Comparison of ENCODE assay signal across 15 cellular contexts in genomic region chr6:110882824-110883554, GRCh38. TPM values are rescaled to one million over a fixed set of nuclear protein-coding genes. Genes with fewer than 3 reads are reported as not detected.
DNase-seq lines count a peak whose midpoint lies in the region; ATAC-seq and TF ChIP-seq lines count a peak whose summit lies in the region.
"Had no signal": no experiment of that assay in that cellular context is flagged by ENCODE, and none has a peak within 500 bp of the region (broad histone marks: within the 10 kb centered on the region; RNA-seq: fewer than 3 reads in every experiment).

No MANE protein-coding gene starts in this region.

- H4K20me1 ChIP-seq in BLaER1 (peaks cover 100% of the 10 kb centered on the region), hepatocyte (ENCODE audit: insufficient read depth, poor library complexity, severe bottlenecking) (peaks cover 100% of the 10 kb centered on the region)

- no peak overlapping the region for H2AFZ ChIP-seq in hepatocyte

- peaks cover 24% of the 10 kb centered on the region for H3K36me3 Mint-ChIP-seq in Calu3 (ENCODE audit: insufficient read depth, unreplicated experiment)
- peaks cover 4% of the 10 kb centered on the region; the same call in 1 of the 2 replicates for H3K36me3 Mint-ChIP-seq in WTC11
- H3K36me3 Mint-ChIP-seq: naive B cell had no signal

- H3K27ac Mint-ChIP-seq in Calu3 (ENCODE audit: unreplicated experiment) (peak overlapping the region; percentile 20), WTC11 (peak overlapping the region; percentile 73)

- POLR2A ChIA-PET in WTC11 (lab: Charles Lee): interaction anchor here (0.7 to 1.7 kb wide), 2 partner anchors 8 to 68 kb away, joined by 3 to 5 read pairs; partner anchors contain the start of genes AMD1 and CDK19

- no peak for ATAC-seq in WTC11
- ATAC-seq: SK-N-SH treated with all-trans-retinoic acid at 6 μM for 48 hours had no signal

- WGBS in hepatocyte (ENCODE audit: low lambda C conversion rate, missing lambda C conversion rate): 92% methylated on average over 2 of the region's 2 CpGs

- no peaks in the 10 kb centered on the region for H3K9me3 Mint-ChIP-seq in Calu3 (ENCODE audit: low read depth, unreplicated experiment)
- H3K9me3 Mint-ChIP-seq in WTC11: no peaks in the 10 kb centered on the region
- H3K9me3 Mint-ChIP-seq: naive B cell had no signal

- intact Hi-C loops in Calu3 (cut with micrococcal nuclease; ENCODE audit: unreplicated experiment): loop anchor here (5.0 kb wide), 1 partner anchor 346 kb away; no protein-coding TSS in a partner anchor

- DNase-seq in Calu3: no peak
- no peak for DNase-seq in WTC11 (ENCODE audit: low spot score)
- no peak for DNase-seq in hepatocyte (ENCODE audit: low spot score)
- no peak for DNase-seq in NCI-H1930 (lab: John Stamatoyannopoulos, UW)
- DNase-seq in NCI-H2196 treated with DMSO at 0.1 percent for 48 hours (lab: John Stamatoyannopoulos, UW; ENCODE audit: unreplicated experiment): no peak
- no peak for DNase-seq in NCI-H510A (lab: John Stamatoyannopoulos, UW)
- no peak for DNase-seq in amniotic stem cell (lab: John Stamatoyannopoulos, UW)
- DNase-seq: activated CD4-positive, alpha-beta T cell treated with anti-CD3 and anti-CD28 coated beads for 48 hours; kidney; naive B cell; NCI-H1417 treated with DMSO at 0.1 percent for 48 hours; NCI-H82; sigmoid colon had no signal

- TF ChIP-seq CTCF in Calu3 (IDR thresholded peaks at IDR 0.05; ENCODE audit: unreplicated experiment) (no peak), WTC11 (IDR thresholded peaks at IDR 0.05) (no peak), hepatocyte (IDR thresholded peaks at IDR 0.05; ENCODE audit: poor library complexity) (no peak)

- no peaks in the 10 kb centered on the region for H3K27me3 ChIP-seq in BLaER1
- no peaks in the 10 kb centered on the region for H3K27me3 ChIP-seq in hepatocyte
- H3K27me3 ChIP-seq: sigmoid colon had no signal

- H3K79me2 ChIP-seq in hepatocyte: peaks cover 100% of the 10 kb centered on the region

- H3K4me2 ChIP-seq in BLaER1 (peak overlapping the region; percentile 97), hepatocyte (peak overlapping the region; percentile 30)

- peaks cover 54% of the 10 kb centered on the region for H3K4me1 Mint-ChIP-seq in Calu3 (ENCODE audit: low read depth, unreplicated experiment)
- H3K4me1 Mint-ChIP-seq in WTC11: peaks cover 82% of the 10 kb centered on the region

- H3K9ac ChIP-seq in BLaER1: peak overlapping the region; percentile 58; the same call in 1 of the 2 replicates

- H3K9me3 ChIP-seq in BLaER1 (no peaks in the 10 kb centered on the region; the same call in 1 of the 2 replicates), hepatocyte (ENCODE audit: low read depth) (no peaks in the 10 kb centered on the region)
- H3K9me3 ChIP-seq: sigmoid colon had no signal

- no peaks in the 10 kb centered on the region for H3K9me2 ChIP-seq in hepatocyte (replicated peaks; ENCODE audit: insufficient read depth)

- H3K27ac ChIP-seq in BLaER1 (peak overlapping the region; percentile 59), hepatocyte (no peak overlapping the region)
- H3K27ac ChIP-seq: sigmoid colon had no signal

- H3K4me3 Mint-ChIP-seq in Calu3 (ENCODE audit: low read depth, unreplicated experiment) (no peak overlapping the region), WTC11 (0 out of 2 replicates have a peak overlapping the region, but pooled peaks have one; percentile 8)

- CTCF ChIA-PET in Calu3 (lab: Charles Lee): interaction anchor here (0.8 to 2.4 kb wide), 4 partner anchors 8 to 201 kb away, joined by 3 to 8 read pairs (median 5); partner anchors contain the start of gene AMD1
- CTCF ChIA-PET in WTC11 (lab: Charles Lee): interaction anchor here (0.9 kb wide), 1 partner anchor 264 kb away, joined by 3 read pairs; no protein-coding TSS in a partner anchor

- no TSS peak for BruUV-seq in Calu3 (replicated peaks; lab: Mats Ljungman, UMichigan)

- no peak overlapping the region for H3K4me3 ChIP-seq in BLaER1
- no peak overlapping the region for H3K4me3 ChIP-seq in hepatocyte
- H3K4me3 ChIP-seq: sigmoid colon had no signal

- H3K36me3 ChIP-seq in BLaER1 (peaks cover 30% of the 10 kb centered on the region), hepatocyte (replicated peaks; ENCODE audit: insufficient read depth, low read depth) (no peaks in the 10 kb centered on the region)
- H3K36me3 ChIP-seq: sigmoid colon had no signal

- H3K4me1 ChIP-seq in BLaER1: peaks cover 80% of the 10 kb centered on the region
- H3K4me1 ChIP-seq in hepatocyte (ENCODE audit: insufficient read depth): peaks cover 33% of the 10 kb centered on the region

- H3K27me3 Mint-ChIP-seq in Calu3 (ENCODE audit: unreplicated experiment) (no peaks in the 10 kb centered on the region), WTC11 (ENCODE audit: low read depth) (no peaks in the 10 kb centered on the region)
- H3K27me3 Mint-ChIP-seq: naive B cell had no signal

TF ChIP-seq in WTC11, 78 proteins besides CTCF, POLR2A, EP300 and RAD21:
- TF ChIP-seq MYBL2 (CRISPR knock-in tag; IDR thresholded peaks at IDR 0.05) (no peak), TEAD4 (CRISPR knock-in tag; IDR thresholded peaks at IDR 0.05) (no peak), NR1H2 (CRISPR knock-in tag; IDR thresholded peaks at IDR 0.05) (no peak), ATF1 (CRISPR knock-in tag; IDR thresholded peaks at IDR 0.05) (no peak), SOX15 (CRISPR knock-in tag; IDR thresholded peaks at IDR 0.05) (no peak), STAT6 (CRISPR knock-in tag; conservative IDR thresholded peaks at IDR 0.05; ENCODE audit: low read depth) (no peak), RELA (CRISPR knock-in tag; IDR thresholded peaks at IDR 0.05; ENCODE audit: borderline replicate concordance) (no peak), IRF2 (CRISPR knock-in tag; IDR thresholded peaks at IDR 0.05; ENCODE audit: borderline replicate concordance, low read depth) (no peak), ZBTB43 (CRISPR knock-in tag; IDR thresholded peaks at IDR 0.05) (no peak), MAX (CRISPR knock-in tag; IDR thresholded peaks at IDR 0.05) (no peak), ZNF263 (CRISPR knock-in tag; IDR thresholded peaks at IDR 0.05; ENCODE audit: low read depth) (no peak), ZNF317 (CRISPR knock-in tag; IDR thresholded peaks at IDR 0.05; ENCODE audit: borderline replicate concordance, low read depth) (no peak), PRRX2 (CRISPR knock-in tag; IDR thresholded peaks at IDR 0.05) (no peak), ZNF671 (CRISPR knock-in tag; IDR thresholded peaks at IDR 0.05) (no peak), ETV6 (CRISPR knock-in tag; IDR thresholded peaks at IDR 0.05) (no peak)

RNA-seq across cellular contexts. Expression of gene AMD1, which starts 8.4 kb away (rescaled TPM):
- total RNA-seq in Calu3 (2022) (74.0 and 74.6 TPM in 2 replicates), WTC11 (2021) (90.2 to 122 TPM (median 90.7 TPM) in 3 replicates), hepatocyte (106 and 108 TPM in 2 replicates)
- polyA plus RNA-seq in hepatocyte: 38.5 and 42.7 TPM in 2 replicates
